Comparison of ENCODE assay signal across 1 cellular context in genomic region chr13:36736119-36736726, GRCh38.
TF ChIP-seq lines count a peak whose summit lies in the region.

No MANE protein-coding gene starts in this region.

TF ChIP-seq in HCT116, 20 proteins besides CTCF, POLR2A, EP300 and RAD21 (continued from another document):
- TF ChIP-seq REST (IDR thresholded peaks at IDR 0.05; ENCODE audit: low read depth), result no peak
